ENCODE assay signal across 29 cellular contexts in genomic region chr17:56876766-56877179, GRCh38. TPM values are rescaled to one million over a fixed set of nuclear protein-coding genes. Genes with fewer than 3 reads are reported as not detected.
"Had no signal": no experiment of that assay in that cellular context is flagged by ENCODE, and none has a peak within 500 bp of the region (broad histone marks: within the 10 kb centered on the region; RNA-seq: fewer than 3 reads in every experiment).

No MANE protein-coding gene starts in this region.

- H3K4me1 Mint-ChIP-seq: activated naive CD4-positive, alpha-beta T cell treated with anti-CD3 and anti-CD28 coated beads, Interleukin-2, amount 10 ng/mL, durations not matched to agents 7 days and 5 days; activated naive CD8-positive, alpha-beta T cell treated with anti-CD3 and anti-CD28 coated beads, Interleukin-2, amount 50 U/mL, for 24 hours; central memory CD8-positive, alpha-beta T cell; endodermal cell had no signal

- ATAC-seq: activated naive CD8-positive, alpha-beta T cell treated with anti-CD3 and anti-CD28 coated beads, Interleukin-2, amount 50 U/mL, for 24 hours; activated T-cell treated with anti-CD3 and anti-CD28 coated beads, Interleukin-2, amount 50 U/mL, for 72 hours; mucosa of descending colon; sciatic nerve; stimulated activated naive B cell treated with anti-CD40 and anti-IgM and Interleukin-4, amounts not matched to agents 10 μg/mL and 1 μg/mL and 100 μg/mL, for 72 hours had no signal

- H3K4me3 ChIP-seq: ascending aorta, lower lobe of right lung, mucosa of descending colon, SJSA1, smooth muscle cell, thoracic aorta had no signal

- DNase-seq: activated CD4-positive, alpha-beta memory T cell treated with anti-CD3 and anti-CD28 coated beads for 36 hours; activated CD4-positive, alpha-beta T cell treated with anti-CD3 and anti-CD28 coated beads for 48 hours; activated CD4-positive, CD25-positive, alpha-beta regulatory T cell; activated effector memory CD4-positive, alpha-beta T cell treated with anti-CD3 and anti-CD28 coated beads, Interleukin-2, amount 50 U/mL, for 16 hours; activated naive CD4-positive, alpha-beta T cell treated with anti-CD3 and anti-CD28 coated beads, Interleukin-2, amount 10 ng/mL, durations not matched to agents 7 days and 5 days; activated naive CD8-positive, alpha-beta T cell treated with anti-CD3 and anti-CD28 coated beads, Interleukin-2, amount 50 U/mL, for 24 hours; activated T-cell treated with anti-CD3 and anti-CD28 coated beads, Interleukin-2, amount 50 U/mL, for 72 hours; brain microvascular endothelial cell; endodermal cell; foreskin fibroblast; glutamatergic neuron; hypothalamus; lower lobe of right lung; mesendoderm; mucosa of descending colon; naive B cell; nucleus accumbens; stimulated activated CD4-positive, alpha-beta T cell treated with anti-CD3 and anti-CD28 coated beads, Interleukin-15, amount 100 ng/mL, for 24 hours; stimulated activated naive B cell treated with anti-CD40 and anti-IgM and Interleukin-4, amounts not matched to agents 10 μg/mL and 1 μg/mL and 100 μg/mL, for 72 hours; T1000 had no signal

- H3K27ac Mint-ChIP-seq: activated CD4-positive, alpha-beta memory T cell treated with anti-CD3 and anti-CD28 coated beads for 36 hours; activated naive CD4-positive, alpha-beta T cell treated with anti-CD3 and anti-CD28 coated beads, Interleukin-2, amount 10 ng/mL, durations not matched to agents 7 days and 5 days; activated naive CD8-positive, alpha-beta T cell treated with anti-CD3 and anti-CD28 coated beads, Interleukin-2, amount 50 U/mL, for 24 hours; activated T-cell treated with anti-CD3 and anti-CD28 coated beads, Interleukin-2, amount 50 U/mL, for 72 hours; endodermal cell; naive B cell; stimulated activated naive B cell treated with anti-CD40 and anti-IgM and Interleukin-4, amounts not matched to agents 10 μg/mL and 1 μg/mL and 100 μg/mL, for 72 hours; T-helper 1 cell treated with Interleukin-12 subunit alpha and Interleukin-12 subunit beta and Interleukin-4 antibody, amounts not matched to agents 30 μg/mL and 1 μg/mL, for 36 hours; type B pancreatic cell had no signal

- H3K9me3 ChIP-seq: ascending aorta, lower lobe of right lung, mucosa of descending colon, thoracic aorta had no signal

- H3K27me3 ChIP-seq: ascending aorta, brain microvascular endothelial cell, SJSA1 had no signal

- H3K27me3 Mint-ChIP-seq: naive B cell; stimulated activated naive B cell treated with anti-CD40 and anti-IgM and Interleukin-4, amounts not matched to agents 10 μg/mL and 1 μg/mL and 100 μg/mL, for 72 hours had no signal

- H3K4me1 ChIP-seq: ascending aorta, lower lobe of right lung, SJSA1 had no signal

- H3K36me3 ChIP-seq: ascending aorta, brain microvascular endothelial cell, lower lobe of right lung, SJSA1, thoracic aorta had no signal

- H3K9me3 Mint-ChIP-seq: activated CD4-positive, alpha-beta memory T cell treated with anti-CD3 and anti-CD28 coated beads for 36 hours; activated naive CD4-positive, alpha-beta T cell treated with anti-CD3 and anti-CD28 coated beads, Interleukin-2, amount 10 ng/mL, durations not matched to agents 7 days and 5 days; activated naive CD8-positive, alpha-beta T cell treated with anti-CD3 and anti-CD28 coated beads, Interleukin-2, amount 50 U/mL, for 24 hours; activated T-cell treated with anti-CD3 and anti-CD28 coated beads, Interleukin-2, amount 50 U/mL, for 72 hours; central memory CD8-positive, alpha-beta T cell; T-helper 1 cell treated with Interleukin-12 subunit alpha and Interleukin-12 subunit beta and Interleukin-4 antibody, amounts not matched to agents 30 μg/mL and 1 μg/mL, for 36 hours; type B pancreatic cell had no signal

- H3K36me3 Mint-ChIP-seq: activated CD4-positive, alpha-beta memory T cell treated with anti-CD3 and anti-CD28 coated beads for 36 hours; activated naive CD4-positive, alpha-beta T cell treated with anti-CD3 and anti-CD28 coated beads, Interleukin-2, amount 10 ng/mL, durations not matched to agents 7 days and 5 days; naive B cell; stimulated activated naive B cell treated with anti-CD40 and anti-IgM and Interleukin-4, amounts not matched to agents 10 μg/mL and 1 μg/mL and 100 μg/mL, for 72 hours; type B pancreatic cell had no signal

- H3K4me3 Mint-ChIP-seq: activated CD4-positive, alpha-beta memory T cell treated with anti-CD3 and anti-CD28 coated beads for 36 hours; activated naive CD4-positive, alpha-beta T cell treated with anti-CD3 and anti-CD28 coated beads, Interleukin-2, amount 10 ng/mL, durations not matched to agents 7 days and 5 days; activated naive CD8-positive, alpha-beta T cell treated with anti-CD3 and anti-CD28 coated beads, Interleukin-2, amount 50 U/mL, for 24 hours; activated T-cell treated with anti-CD3 and anti-CD28 coated beads, Interleukin-2, amount 50 U/mL, for 72 hours; central memory CD8-positive, alpha-beta T cell; endodermal cell; naive B cell; stimulated activated naive B cell treated with anti-CD40 and anti-IgM and Interleukin-4, amounts not matched to agents 10 μg/mL and 1 μg/mL and 100 μg/mL, for 72 hours; T-helper 1 cell treated with Interleukin-12 subunit alpha and Interleukin-12 subunit beta and Interleukin-4 antibody, amounts not matched to agents 30 μg/mL and 1 μg/mL, for 36 hours; type B pancreatic cell had no signal

- H3K27ac ChIP-seq: ascending aorta, brain microvascular endothelial cell, epithelial cell of prostate, lower lobe of right lung, SJSA1, thoracic aorta had no signal

RNA-seq across cellular contexts. Expression of gene C17orf67, which starts 43.1 kb away (rescaled TPM):
- total RNA-seq: smooth muscle cell had no signal
